ENCODE assay signal across 21 cellular contexts in genomic region chr9:124377551-124377950, GRCh38. TPM values are rescaled to one million over a fixed set of nuclear protein-coding genes. Genes with fewer than 3 reads are reported as not detected.
DNase-seq lines count a peak whose midpoint lies in the region; ATAC-seq, FAIRE-seq and TF ChIP-seq lines count a peak whose summit lies in the region.
"Had no signal": no experiment of that assay in that cellular context is flagged by ENCODE, and none has a peak within 500 bp of the region (broad histone marks: within the 10 kb centered on the region; RNA-seq: fewer than 3 reads in every experiment).

No MANE protein-coding gene starts in this region.

- TF ChIP-seq CTCF in heart left ventricle (IDR thresholded peaks at IDR 0.05) (no peak), IMR-90 (conservative IDR thresholded peaks at IDR 0.05; ENCODE audit: low read depth, low read length) (no peak), K562 (IDR thresholded peaks at IDR 0.05 in 2 of 3, conservative IDR thresholded peaks at IDR 0.05 in 1 of 3; ENCODE audit: insufficient read depth in 2 of 3, low read depth in 1 of 3, low read length in 3 of 3) (no peak), psoas muscle (IDR thresholded peaks at IDR 0.05) (no peak)

- peaks cover 74% of the 10 kb centered on the region for H3K79me2 ChIP-seq in K562 (ENCODE audit: control insufficient read depth, insufficient read depth, low read length)

- ATAC-seq in heart left ventricle (peak in 3 of 4 donors; percentile 3 to 40 (median 26)), Right ventricle myocardium superior (ENCODE audit: poor library complexity) (no peak), IMR-90 (ENCODE audit: low read depth) (peak; percentile 12; the same call in 1 of the 2 replicates), K562 (0 out of 3 replicates have a peak, but pooled peaks have one; percentile 47), psoas muscle (peak; percentile 27 to 61 (median 37)), HG02981 (IDR thresholded peaks at IDR 0.05; ENCODE audit: unreplicated experiment) (no peak)
- ATAC-seq: GM12878 had no signal

- no peak for TF ChIP-seq EP300 in K562 (IDR thresholded peaks at IDR 0.05; ENCODE audit: low read length)

- H3K27ac ChIP-seq in heart left ventricle (peak overlapping the region in 5 of 12 donors; percentile 27 to 64 (median 41)), IMR-90 (ENCODE audit: insufficient read depth, low read length) (no peak overlapping the region), K562 (ENCODE audit: extremely low read depth, low read depth, low read length) (no peak overlapping the region), psoas muscle (no peak overlapping the region), caudate nucleus (ENCODE audit: low read depth, low read length) (no peak overlapping the region)
- H3K27ac ChIP-seq: C4-2B, GM23248 had no signal

- no peak overlapping the region for H2AK9ac ChIP-seq in IMR-90 (replicated peaks; ENCODE audit: low read depth, low read length, poor library complexity)

- H2BK120ac ChIP-seq in IMR-90 (ENCODE audit: low read depth, low read length), result no peak overlapping the region

- TF ChIP-seq RAD21 in IMR-90 (IDR thresholded peaks at IDR 0.05; ENCODE audit: low read length) (no peak), K562 (CRISPR knock-in tag; conservative IDR thresholded peaks at IDR 0.05 in 1 of 2, IDR thresholded peaks at IDR 0.05 in 1 of 2) (no peak)

- H3K9ac ChIP-seq in IMR-90 (ENCODE audit: low read depth, low read length), result no peak overlapping the region
- H3K9ac ChIP-seq in K562 (ENCODE audit: insufficient read depth in 1 of 2, low read depth in 2 of 2, low read length in 2 of 2), result no peak overlapping the region
- H3K9ac ChIP-seq: GM23248, SK-N-SH had no signal

- no peak overlapping the region for H2AK5ac ChIP-seq in IMR-90 (ENCODE audit: low read depth, low read length)

- peaks cover 63 to 82% of the 10 kb centered on the region in 2 experiments for H3K79me1 ChIP-seq in IMR-90 (ENCODE audit: low read depth in 1 of 2, low read length in 2 of 2)

- H3K4me1 ChIP-seq in heart left ventricle, result peaks cover 0 to 35% (median 22%) of the 10 kb centered on the region in 12 donors
- H3K4me1 ChIP-seq in IMR-90 (ENCODE audit: control insufficient read depth, insufficient read depth, low read length), result peaks cover 8% of the 10 kb centered on the region
- no peaks in the 10 kb centered on the region for H3K4me1 ChIP-seq in K562 (replicated peaks in 1 of 2; ENCODE audit: control insufficient read depth in 2 of 2, insufficient read depth in 2 of 2, low read length in 2 of 2)
- H3K4me1 ChIP-seq in psoas muscle, result peaks cover 34% of the 10 kb centered on the region

- H4K20me1 ChIP-seq in IMR-90 (ENCODE audit: insufficient read depth, low read length), result peaks cover 41% of the 10 kb centered on the region
- no peaks in the 10 kb centered on the region for H4K20me1 ChIP-seq in K562 (replicated peaks; ENCODE audit: control insufficient read depth, insufficient read depth, low read length)

- H3K18ac ChIP-seq in IMR-90 (ENCODE audit: low read depth, low read length), result no peak overlapping the region

- in situ Hi-C loops in IMR-90 (cut with MboI; ENCODE audit: low sequenced_read_pairs), result no loop called here
- in situ Hi-C loops in K562 (cut with MboI), result no loop called here

- H3K27me3 ChIP-seq in heart left ventricle, result no peaks in the 10 kb centered on the region
- no peaks in the 10 kb centered on the region for H3K27me3 ChIP-seq in IMR-90 (ENCODE audit: control insufficient read depth, insufficient read depth, low read length)
- no peaks in the 10 kb centered on the region for H3K27me3 ChIP-seq in K562 (ENCODE audit: control insufficient read depth in 2 of 2, insufficient read depth in 2 of 2, low read length in 2 of 2)
- H3K27me3 ChIP-seq in psoas muscle (ENCODE audit: insufficient read depth in 3 of 3, low read length in 2 of 3), result no peaks in the 10 kb centered on the region

- TF ChIP-seq POLR2A in heart left ventricle (IDR thresholded peaks at IDR 0.05) (no peak), IMR-90 (IDR thresholded peaks at IDR 0.05; ENCODE audit: low read depth, low read length) (no peak), K562 (conservative IDR thresholded peaks at IDR 0.05) (no peak)

- no peak overlapping the region for H2BK5ac ChIP-seq in IMR-90 (ENCODE audit: low read depth, low read length, poor library complexity, severe bottlenecking)

- BruUV-seq in IMR-90 (replicated peaks; lab: Mats Ljungman, UMichigan) (no TSS peak), K562 (replicated peaks; lab: Mats Ljungman, UMichigan) (no TSS peak)

- intact Hi-C loops in heart left ventricle (cut with DNase I), result no loop called here
- intact Hi-C loops in Right ventricle myocardium superior (cut with DNase I), result loop anchor here (5.0 kb wide), 1 partner anchor 50 kb away; no protein-coding TSS in a partner anchor
- intact Hi-C loops in IMR-90 (cut with micrococcal nuclease), result no loop called here
- intact Hi-C loops in K562 (cut with micrococcal nuclease), result no loop called here
- intact Hi-C loops in psoas muscle (cut with DNase I), result no loop called here

- no peak overlapping the region for H3K56ac ChIP-seq in IMR-90 (ENCODE audit: extremely low read depth, insufficient read depth, low read length)

- no peak overlapping the region for H2BK20ac ChIP-seq in IMR-90 (ENCODE audit: low read depth, low read length)

- no peak overlapping the region for H2BK15ac ChIP-seq in IMR-90 (ENCODE audit: low read depth, low read length)

- no peak overlapping the region for H4K8ac ChIP-seq in IMR-90 (ENCODE audit: low read depth in 2 of 2, low read length in 2 of 2)

- CTCF ChIA-PET in IMR-90 (lab: Yijun Ruan, JAX), result interaction anchor here (1.3 to 2.5 kb wide), 2 partner anchors 10 to 12 kb away, joined by 3 to 11 read pairs; no protein-coding TSS in a partner anchor
- CTCF ChIA-PET in K562 (lab: Yijun Ruan, JAX; ENCODE audit: low intra/inter-chr PET ratio), result no interaction called here

- H3K9me3 ChIP-seq in heart left ventricle, result peaks cover 0 to 7% (median 0%) of the 10 kb centered on the region in 12 donors
- no peaks in the 10 kb centered on the region for H3K9me3 ChIP-seq in IMR-90 (ENCODE audit: control insufficient read depth, insufficient read depth, low read length)
- H3K9me3 ChIP-seq in K562 (replicated peaks; ENCODE audit: control insufficient read depth, insufficient read depth, low read depth, low read length), result peaks cover 4% of the 10 kb centered on the region
- no peaks in the 10 kb centered on the region for H3K9me3 ChIP-seq in psoas muscle
- H3K9me3 ChIP-seq: SK-N-SH had no signal

- H2AFZ ChIP-seq in IMR-90 (replicated peaks; ENCODE audit: low read length, poor library complexity) (no peak overlapping the region), K562 (ENCODE audit: low read depth, low read length) (no peak overlapping the region)
- H2AFZ ChIP-seq: GM23248 had no signal

- no peak overlapping the region for H4K5ac ChIP-seq in IMR-90 (ENCODE audit: low read depth, low read length)

- H4K91ac ChIP-seq in IMR-90 (ENCODE audit: insufficient read depth, low read depth, low read length), result no peak overlapping the region

- no peak overlapping the region for H3K14ac ChIP-seq in IMR-90 (replicated peaks; ENCODE audit: low read depth, low read length)

- H3K4me3 ChIP-seq in heart left ventricle (no peak overlapping the region), IMR-90 (ENCODE audit: insufficient read depth, low read depth, low read length) (no peak overlapping the region), K562 (no peak overlapping the region), psoas muscle (no peak overlapping the region)
- H3K4me3 ChIP-seq: GM12878, GM23248 had no signal

- H3K4me2 ChIP-seq in IMR-90 (ENCODE audit: low read depth, low read length) (no peak overlapping the region), K562 (ENCODE audit: insufficient read depth, low read length) (no peak overlapping the region)
- H3K4me2 ChIP-seq: SK-N-SH had no signal

- H3K36me3 ChIP-seq in heart left ventricle, result peaks cover 0 to 41% (median 15%) of the 10 kb centered on the region in 9 donors
- H3K36me3 ChIP-seq in IMR-90 (ENCODE audit: control insufficient read depth, insufficient read depth, low read length), result peaks cover 19% of the 10 kb centered on the region
- peaks cover 60% of the 10 kb centered on the region for H3K36me3 ChIP-seq in K562 (ENCODE audit: control insufficient read depth, insufficient read depth, low read length)
- peaks cover 0 to 14% of the 10 kb centered on the region in 2 donors for H3K36me3 ChIP-seq in psoas muscle (ENCODE audit: insufficient read depth in 1 of 2, low read depth in 1 of 2)

- no peak overlapping the region for H3K23ac ChIP-seq in IMR-90 (ENCODE audit: low read depth, low read length)

- POLR2A ChIA-PET in IMR-90 (lab: Charles Lee; ENCODE audit: unreplicated experiment), result no interaction called here
- POLR2A ChIA-PET in K562 (lab: Yijun Ruan, JAX), result interaction anchor here (0.5 to 2.7 kb wide), 12 partner anchors 8 to 432 kb away, joined by 3 to 11 read pairs (median 4); no protein-coding TSS in a partner anchor

- dilution Hi-C loops in IMR-90 (cut with HindIII; ENCODE audit: low sequenced_read_pairs, unreplicated experiment), result no loop called here

- no peak for FAIRE-seq in K562 (lab: Jason Lieb, UNC)
- FAIRE-seq: A204.1, GM12878, HTR-8/SVneo had no signal

- 55 to 71% (median 64%) methylated on average over 8 of the region's 8 CpGs for WGBS in heart left ventricle, 4 donors
- 86% methylated on average over 1 of the region's 8 CpGs; no CpG with 5 or more reads in 1 of the 2 experiments for WGBS in IMR-90 (ENCODE audit: extremely low coverage in 2 of 2, insufficient read length in 1 of 2), 2 experiments
- WGBS in K562 (ENCODE audit: insufficient coverage, low coverage, missing lambda C conversion rate), result 46% methylated on average over 8 of the region's 8 CpGs
- WGBS in psoas muscle, 3 donors, result 67 to 78% (median 70%) methylated on average over 8 of the region's 8 CpGs

- no peak for DNase-seq in heart left ventricle
- DNase-seq in Right ventricle myocardium superior, result no peak
- no peak for DNase-seq in IMR-90
- DNase-seq in K562 (ENCODE audit: extremely low read depth in 1 of 4, low spot score in 3 of 4), result no peak
- DNase-seq in psoas muscle, result no peak
- no peak for DNase-seq in caudate nucleus (lab: John Stamatoyannopoulos, UW)
- DNase-seq: DMS 273 treated with DMSO at 0.1 percent for 48 hours, DMS79 treated with DMSO at 0.1 percent for 48 hours, GM23248, H9, NCI-H1105, NCI-H2107, NCI-H2227 treated with DMSO at 0.1 percent for 48 hours, SIG-M5, SK-N-SH, T-helper 2 cell had no signal

- no peak overlapping the region for H3K4ac ChIP-seq in IMR-90 (ENCODE audit: low read depth, low read length)

- H3K9me1 ChIP-seq in IMR-90 (ENCODE audit: insufficient read depth, low read length), result peaks cover 7% of the 10 kb centered on the region
- no peaks in the 10 kb centered on the region for H3K9me1 ChIP-seq in K562 (ENCODE audit: control insufficient read depth, insufficient read depth, low read length)

RNA-seq across cellular contexts. Expression of gene PSMB7, which starts 37.7 kb away (rescaled TPM):
- total RNA-seq in heart left ventricle, result 100 to 1,000 TPM; 149 to 273 (median 163) TPM
- 100 to 1,000 TPM; 250 to 281 TPM for polyA plus RNA-seq in heart left ventricle
- total RNA-seq in Right ventricle myocardium superior, result 172 TPM
- 369 and 430 TPM in 2 replicates for total RNA-seq in IMR-90 (2012; rRNA removed)
- 318 and 340 TPM in 2 replicates for polyA plus RNA-seq in IMR-90 (2012; rRNA removed)
- 154 and 232 TPM in 2 replicates for polyA plus RNA-seq in IMR-90 (2012; cell fraction: cytosol; rRNA removed)
- polyA plus RNA-seq in IMR-90 (2012; cell fraction: nucleus; rRNA removed; ENCODE audit: low replicate concordance), result 50.0 and 129 TPM in 2 replicates
- 105 and 110 TPM in 2 replicates for total RNA-seq in K562 (2011; cell fraction: chromatin; rRNA removed; ENCODE audit: low replicate concordance)
- 103 and 112 TPM in 2 replicates for total RNA-seq in K562 (2011; cell fraction: nucleolus; rRNA removed)
- total RNA-seq in K562 (2011; cell fraction: nucleoplasm; rRNA removed), result 100 and 107 TPM in 2 replicates
- total RNA-seq in K562 (2014; rRNA removed), result 364 and 393 TPM in 2 replicates
- 404 and 414 TPM in 2 replicates for total RNA-seq in K562 (2014; rRNA removed; fragmentation: Illumina TruSeq; extraction: Trizol)
- 327 and 358 TPM in 2 replicates for total RNA-seq in K562 (2015; rRNA removed; fragmentation: Illumina TruSeq; extraction: Trizol)
- total RNA-seq in K562 (2021), result 321 and 326 TPM in 2 replicates
- 544 and 662 TPM in 2 replicates for polyA plus RNA-seq in K562 (2011; rRNA removed)
- polyA plus RNA-seq in K562 (2011; cell fraction: cytosol; rRNA removed), result 461 and 577 TPM in 2 replicates
- 113 and 195 TPM in 2 replicates for polyA plus RNA-seq in K562 (2011; cell fraction: nucleus; rRNA removed)
- 238 and 428 TPM in 2 replicates for polyA plus RNA-seq in K562 (2012)
- polyA plus RNA-seq in K562 (2014; fragmentation: Illumina TruSeq; extraction: Trizol), result 368 and 407 TPM in 2 replicates
- polyA plus RNA-seq in K562 (2014; fragmentation: Nextera tagmentation; extraction: Ambion mirVana), result 100 to 1,000 TPM; 940 to 978 TPM
- polyA plus RNA-seq in K562 (2014; rRNA removed), result 429 and 463 TPM in 2 replicates
- polyA minus RNA-seq in K562 (2011; rRNA and poly(A)+ RNA removed), result 408 and 504 TPM in 2 replicates
- polyA minus RNA-seq in K562 (2011; cell fraction: cytosol; rRNA and poly(A)+ RNA removed), result 113 and 154 TPM in 2 replicates
- 48.2 and 82.0 TPM in 2 replicates for polyA minus RNA-seq in K562 (2011; cell fraction: nucleus; rRNA and poly(A)+ RNA removed)
- total RNA-seq in psoas muscle, result 100 to 1,000 TPM; 144 to 189 (median 168) TPM
- polyA plus RNA-seq in psoas muscle, result 100 to 1,000 TPM; 247 to 421 (median 332) TPM

Comparison
In these comparisons a context has a peak if more than half of its experiments do, and no peak if none do; other contexts are left out.
1. ATAC-seq: peak in heart left ventricle (3 of 4), IMR-90 (single experiment), K562 (single experiment) and psoas muscle (4 of 4); none in Right ventricle myocardium superior (single experiment) and HG02981 (single experiment).